In the genomic region with DNA sequence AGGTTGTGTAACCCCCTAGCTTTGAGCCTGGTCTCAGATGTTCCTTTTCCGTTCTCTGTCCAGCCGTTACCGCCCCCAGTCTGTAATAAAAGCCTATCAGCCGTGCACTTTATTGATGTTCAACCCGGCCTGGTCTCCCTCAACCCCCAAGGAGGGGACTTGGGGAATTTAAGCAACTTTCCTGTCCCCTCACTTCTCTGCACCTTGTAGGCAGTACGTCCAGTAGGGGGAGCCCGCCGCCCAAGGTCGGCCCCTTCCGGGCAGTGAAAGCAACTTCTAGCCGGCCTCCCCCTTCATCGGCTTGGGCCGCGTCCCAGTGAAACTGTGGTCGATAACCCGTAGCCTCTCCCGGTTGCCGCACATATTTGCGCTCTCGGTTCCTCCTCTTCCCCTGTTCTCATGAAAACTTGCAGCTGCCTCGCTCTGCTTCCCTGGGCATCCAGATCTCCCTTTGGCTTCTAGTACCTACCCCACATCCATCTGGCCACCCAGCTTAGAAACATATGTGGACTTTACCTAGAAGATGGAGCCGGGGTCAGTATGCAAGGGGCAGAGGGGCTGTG, we compare ENCODE assay signal across 8 cellular contexts. TPM values are rescaled to one million over a fixed set of nuclear protein-coding genes. Genes with fewer than 3 reads are reported as not detected.
A peak's percentile ranks its signal among the peaks of the same experiment; 100 is the strongest.
DNase-seq lines count a peak whose midpoint lies in the region; ATAC-seq and TF ChIP-seq lines count a peak whose summit lies in the region.

No MANE protein-coding gene starts in this region.

- DNase-seq in AG08395 (ENCODE audit: low spot score) (peak; percentile 86), GM19238 (ENCODE audit: insufficient read length, low spot score) (peak; percentile 72), Karpas-422 (peak; percentile 93), fibroblast of lung (ENCODE audit: low read depth in 2 of 2) (peak; percentile 81 to 83)
- peak; percentile 76 for DNase-seq in activated T-helper 1 cell treated with anti-CD3 and anti-CD28 coated beads, Interleukin-12 subunit alpha, Interleukin-12 subunit beta, Interleukin-2, Interleukin-4 antibody, amounts not matched to agents 30 ng/mL and 10 ng/mL and 1 ng/mL, durations not matched to agents 14 hours and 24 hours and 36 hours (ENCODE audit: low spot score)
- peak; percentile 92 for DNase-seq in natural killer cell treated with Interleukin-12 subunit alpha and Interleukin-12 subunit beta and Interleukin-15 and Interleukin-18, amount 100 ng/mL, for 72 hours (ENCODE audit: low spot score)
- DNase-seq in stimulated activated effector memory CD8-positive, alpha-beta T cell treated with anti-CD3 and anti-CD28 coated beads, Interleukin-12 subunit alpha, Interleukin-12 subunit beta, amount 100 ng/mL, for 72 hours (ENCODE audit: low spot score in 2 of 2) = peak; percentile 83 to 91

- peaks cover 31% of the 10 kb centered on the region for H3K36me3 Mint-ChIP-seq in activated T-helper 1 cell treated with anti-CD3 and anti-CD28 coated beads, Interleukin-12 subunit alpha, Interleukin-12 subunit beta, Interleukin-2, Interleukin-4 antibody, amounts not matched to agents 30 ng/mL and 10 ng/mL and 1 ng/mL, durations not matched to agents 14 hours and 24 hours and 36 hours (ENCODE audit: low read depth)
- peaks cover 4% of the 10 kb centered on the region for H3K36me3 Mint-ChIP-seq in natural killer cell treated with Interleukin-12 subunit alpha and Interleukin-12 subunit beta and Interleukin-15 and Interleukin-18, amount 100 ng/mL, for 72 hours
- H3K36me3 Mint-ChIP-seq in stimulated activated effector memory CD8-positive, alpha-beta T cell treated with anti-CD3 and anti-CD28 coated beads, Interleukin-12 subunit alpha, Interleukin-12 subunit beta, amount 100 ng/mL, for 72 hours = peaks cover 52% of the 10 kb centered on the region

- H3K9ac ChIP-seq in Karpas-422 (ENCODE audit: low read length) (peak overlapping the region; percentile 84), fibroblast of lung (ENCODE audit: insufficient read depth, low read length) (peak overlapping the region; percentile 41)

- H2AFZ ChIP-seq in Karpas-422 (ENCODE audit: low read length) (no peak overlapping the region), fibroblast of lung (ENCODE audit: low read length) (peak overlapping the region; percentile 91)

- H3K9me2 ChIP-seq in Karpas-422 (replicated peaks; ENCODE audit: insufficient read depth, low read length) = no peaks in the 10 kb centered on the region

- H3K27ac ChIP-seq in Karpas-422 (ENCODE audit: low read length) (peak overlapping the region; percentile 95), fibroblast of lung (ENCODE audit: insufficient read depth, low read length) (peak overlapping the region; percentile 39)

- no peaks in the 10 kb centered on the region; the same call in 1 of the 2 replicates for H3K36me3 ChIP-seq in Karpas-422 (ENCODE audit: insufficient read depth, low read length)
- H3K36me3 ChIP-seq in fibroblast of lung (ENCODE audit: control insufficient read depth, insufficient read depth, low read length) = peaks cover 6% of the 10 kb centered on the region

- H4K20me1 ChIP-seq in Karpas-422 (ENCODE audit: insufficient read depth, low read depth, low read length) = no peaks in the 10 kb centered on the region
- no peaks in the 10 kb centered on the region for H4K20me1 ChIP-seq in fibroblast of lung (ENCODE audit: control insufficient read depth, extremely low read depth, insufficient read depth, low read length)

- intact Hi-C loops in activated T-helper 1 cell treated with anti-CD3 and anti-CD28 coated beads, Interleukin-12 subunit alpha, Interleukin-12 subunit beta, Interleukin-2, Interleukin-4 antibody, amounts not matched to agents 30 ng/mL and 10 ng/mL and 1 ng/mL, durations not matched to agents 14 hours and 24 hours and 36 hours (cut with micrococcal nuclease) = loop anchor here (1.0 to 2.0 kb wide), 4 partner anchors 8 to 125 kb away; partner anchors contain the start of gene PNPO

- H3K79me2 ChIP-seq in Karpas-422 (ENCODE audit: low read length) = no peaks in the 10 kb centered on the region
- H3K79me2 ChIP-seq in fibroblast of lung (ENCODE audit: control insufficient read depth, insufficient read depth, low read length) = no peaks in the 10 kb centered on the region

- peak overlapping the region; percentile 76 for H3K27ac Mint-ChIP-seq in activated T-helper 1 cell treated with anti-CD3 and anti-CD28 coated beads, Interleukin-12 subunit alpha, Interleukin-12 subunit beta, Interleukin-2, Interleukin-4 antibody, amounts not matched to agents 30 ng/mL and 10 ng/mL and 1 ng/mL, durations not matched to agents 14 hours and 24 hours and 36 hours
- peak overlapping the region; percentile 38 to 72 for H3K27ac Mint-ChIP-seq in natural killer cell treated with Interleukin-12 subunit alpha and Interleukin-12 subunit beta and Interleukin-15 and Interleukin-18, amount 100 ng/mL, for 72 hours
- H3K27ac Mint-ChIP-seq in stimulated activated effector memory CD8-positive, alpha-beta T cell treated with anti-CD3 and anti-CD28 coated beads, Interleukin-12 subunit alpha, Interleukin-12 subunit beta, amount 100 ng/mL, for 72 hours = peak overlapping the region; percentile 63

- peak; percentile 83 to 87 for ATAC-seq in natural killer cell treated with Interleukin-12 subunit alpha and Interleukin-12 subunit beta and Interleukin-15 and Interleukin-18, amount 100 ng/mL, for 72 hours
- peak; percentile 78 for ATAC-seq in stimulated activated effector memory CD8-positive, alpha-beta T cell treated with anti-CD3 and anti-CD28 coated beads, Interleukin-12 subunit alpha, Interleukin-12 subunit beta, amount 100 ng/mL, for 72 hours

- H3K27me3 ChIP-seq in Karpas-422 (ENCODE audit: low read length) = no peaks in the 10 kb centered on the region
- no peaks in the 10 kb centered on the region for H3K27me3 ChIP-seq in fibroblast of lung (ENCODE audit: control insufficient read depth, insufficient read depth, low read length)

- H3K9me3 ChIP-seq in Karpas-422 (ENCODE audit: low read length) = no peaks in the 10 kb centered on the region
- H3K9me3 ChIP-seq in fibroblast of lung (ENCODE audit: control insufficient read depth, insufficient read depth, low read depth, low read length) = no peaks in the 10 kb centered on the region

- H3K4me1 Mint-ChIP-seq in activated T-helper 1 cell treated with anti-CD3 and anti-CD28 coated beads, Interleukin-12 subunit alpha, Interleukin-12 subunit beta, Interleukin-2, Interleukin-4 antibody, amounts not matched to agents 30 ng/mL and 10 ng/mL and 1 ng/mL, durations not matched to agents 14 hours and 24 hours and 36 hours (ENCODE audit: low read depth) = peaks cover 41% of the 10 kb centered on the region
- peaks cover 20 to 22% of the 10 kb centered on the region in 2 donors for H3K4me1 Mint-ChIP-seq in natural killer cell treated with Interleukin-12 subunit alpha and Interleukin-12 subunit beta and Interleukin-15 and Interleukin-18, amount 100 ng/mL, for 72 hours (ENCODE audit: low read depth in 2 of 2)
- peaks cover 37% of the 10 kb centered on the region for H3K4me1 Mint-ChIP-seq in stimulated activated effector memory CD8-positive, alpha-beta T cell treated with anti-CD3 and anti-CD28 coated beads, Interleukin-12 subunit alpha, Interleukin-12 subunit beta, amount 100 ng/mL, for 72 hours

- peak overlapping the region; percentile 70 for H3K4me3 Mint-ChIP-seq in activated T-helper 1 cell treated with anti-CD3 and anti-CD28 coated beads, Interleukin-12 subunit alpha, Interleukin-12 subunit beta, Interleukin-2, Interleukin-4 antibody, amounts not matched to agents 30 ng/mL and 10 ng/mL and 1 ng/mL, durations not matched to agents 14 hours and 24 hours and 36 hours
- peak overlapping the region; percentile 32 for H3K4me3 Mint-ChIP-seq in natural killer cell treated with Interleukin-12 subunit alpha and Interleukin-12 subunit beta and Interleukin-15 and Interleukin-18, amount 100 ng/mL, for 72 hours
- H3K4me3 Mint-ChIP-seq in stimulated activated effector memory CD8-positive, alpha-beta T cell treated with anti-CD3 and anti-CD28 coated beads, Interleukin-12 subunit alpha, Interleukin-12 subunit beta, amount 100 ng/mL, for 72 hours = peak overlapping the region; percentile 49

- H3K4me3 ChIP-seq in Karpas-422 (ENCODE audit: low read length) = peak overlapping the region; percentile 66
- peak overlapping the region in 3 of 4 experiments; percentile 17 to 47 (median 33) for H3K4me3 ChIP-seq in fibroblast of lung (replicated peaks in 1 of 4; ENCODE audit: control extremely low read depth in 1 of 4, insufficient read depth in 1 of 4, low read depth in 3 of 4, low read length in 4 of 4)

- peaks cover 60% of the 10 kb centered on the region for H3K4me1 ChIP-seq in Karpas-422 (ENCODE audit: low read length)
- H3K4me1 ChIP-seq in fibroblast of lung (ENCODE audit: control insufficient read depth, extremely low read depth, insufficient read depth, low read length) = peaks cover 7% of the 10 kb centered on the region

- H3K4me2 ChIP-seq in Karpas-422 (ENCODE audit: low read depth, low read length, poor library complexity, severe bottlenecking) (peak overlapping the region; percentile 92), fibroblast of lung (ENCODE audit: extremely low read depth, insufficient read depth, low read length) (peak overlapping the region; percentile 87)

- peak; percentile 78 to 87 for TF ChIP-seq CTCF in fibroblast of lung (conservative IDR thresholded peaks at IDR 0.05 in 1 of 2, IDR thresholded peaks at IDR 0.05 in 1 of 2; ENCODE audit: low read depth in 1 of 2, low read length in 2 of 2)

- no peaks in the 10 kb centered on the region for H3K9me3 Mint-ChIP-seq in activated T-helper 1 cell treated with anti-CD3 and anti-CD28 coated beads, Interleukin-12 subunit alpha, Interleukin-12 subunit beta, Interleukin-2, Interleukin-4 antibody, amounts not matched to agents 30 ng/mL and 10 ng/mL and 1 ng/mL, durations not matched to agents 14 hours and 24 hours and 36 hours
- H3K9me3 Mint-ChIP-seq in natural killer cell treated with Interleukin-12 subunit alpha and Interleukin-12 subunit beta and Interleukin-15 and Interleukin-18, amount 100 ng/mL, for 72 hours = no peaks in the 10 kb centered on the region
- no peaks in the 10 kb centered on the region for H3K9me3 Mint-ChIP-seq in stimulated activated effector memory CD8-positive, alpha-beta T cell treated with anti-CD3 and anti-CD28 coated beads, Interleukin-12 subunit alpha, Interleukin-12 subunit beta, amount 100 ng/mL, for 72 hours

- H3K27me3 Mint-ChIP-seq in activated T-helper 1 cell treated with anti-CD3 and anti-CD28 coated beads, Interleukin-12 subunit alpha, Interleukin-12 subunit beta, Interleukin-2, Interleukin-4 antibody, amounts not matched to agents 30 ng/mL and 10 ng/mL and 1 ng/mL, durations not matched to agents 14 hours and 24 hours and 36 hours (ENCODE audit: insufficient read depth) = no peaks in the 10 kb centered on the region
- no peaks in the 10 kb centered on the region for H3K27me3 Mint-ChIP-seq in natural killer cell treated with Interleukin-12 subunit alpha and Interleukin-12 subunit beta and Interleukin-15 and Interleukin-18, amount 100 ng/mL, for 72 hours

RNA-seq across cellular contexts. Expression of gene PNPO, which starts 7.9 kb away (rescaled TPM):
- total RNA-seq in Karpas-422 (2014; rRNA removed; shearing (Covaris generic); ENCODE audit: low replicate concordance) = 26.8 and 32.0 TPM in 2 replicates
- 18.8 TPM for polyA plus RNA-seq in PFSK-1 (2012; ENCODE audit: insufficient read length, low read depth)
- 58.8 and 60.7 TPM in 2 replicates for total RNA-seq in activated T-helper 1 cell treated with anti-CD3 and anti-CD28 coated beads, Interleukin-12 subunit alpha, Interleukin-12 subunit beta, Interleukin-2, Interleukin-4 antibody, amounts not matched to agents 30 ng/mL and 10 ng/mL and 1 ng/mL, durations not matched to agents 14 hours and 24 hours and 36 hours
- total RNA-seq in fibroblast of lung = 16.2 and 26.6 TPM in 2 replicates
- polyA plus RNA-seq in fibroblast of lung = 25.7 and 38.6 TPM in 2 replicates
- polyA plus RNA-seq in fibroblast of lung (2012) = 10.3 and 18.9 TPM in 2 replicates
- 28.6 and 55.1 TPM in 2 replicates for polyA minus RNA-seq in fibroblast of lung (ENCODE audit: low replicate concordance)
- 10 to 100 TPM; 21.5 to 39.9 TPM for total RNA-seq in natural killer cell treated with Interleukin-12 subunit alpha and Interleukin-12 subunit beta and Interleukin-15 and Interleukin-18, amount 100 ng/mL, for 72 hours

RNA-seq across cellular contexts. Expression of gene PRR15L, which starts 8.4 kb away (rescaled TPM):
- 0.97 and 2.7 TPM in 2 replicates for total RNA-seq in Karpas-422 (2014; rRNA removed; shearing (Covaris generic); ENCODE audit: low replicate concordance)
- not detected for polyA plus RNA-seq in PFSK-1 (2012; ENCODE audit: insufficient read length, low read depth)
- not detected in 2 replicates for total RNA-seq in activated T-helper 1 cell treated with anti-CD3 and anti-CD28 coated beads, Interleukin-12 subunit alpha, Interleukin-12 subunit beta, Interleukin-2, Interleukin-4 antibody, amounts not matched to agents 30 ng/mL and 10 ng/mL and 1 ng/mL, durations not matched to agents 14 hours and 24 hours and 36 hours
- total RNA-seq in fibroblast of lung = not detected in 2 replicates
- not detected in 2 replicates for polyA plus RNA-seq in fibroblast of lung
- polyA plus RNA-seq in fibroblast of lung (2012) = 0.07 TPM in 1 of 2 replicates, not detected in the other
- polyA minus RNA-seq in fibroblast of lung (ENCODE audit: low replicate concordance) = not detected in 2 replicates
- total RNA-seq in natural killer cell treated with Interleukin-12 subunit alpha and Interleukin-12 subunit beta and Interleukin-15 and Interleukin-18, amount 100 ng/mL, for 72 hours = not detected

RNA-seq across cellular contexts. Expression of gene CDK5RAP3, which starts 21.6 kb away (rescaled TPM):
- total RNA-seq in Karpas-422 (2014; rRNA removed; shearing (Covaris generic); ENCODE audit: low replicate concordance) = 213 and 402 TPM in 2 replicates
- polyA plus RNA-seq in PFSK-1 (2012; ENCODE audit: insufficient read length, low read depth) = 122 TPM
- total RNA-seq in activated T-helper 1 cell treated with anti-CD3 and anti-CD28 coated beads, Interleukin-12 subunit alpha, Interleukin-12 subunit beta, Interleukin-2, Interleukin-4 antibody, amounts not matched to agents 30 ng/mL and 10 ng/mL and 1 ng/mL, durations not matched to agents 14 hours and 24 hours and 36 hours = 190 and 200 TPM in 2 replicates
- 72.2 and 118 TPM in 2 replicates for total RNA-seq in fibroblast of lung
- 57.1 and 58.1 TPM in 2 replicates for polyA plus RNA-seq in fibroblast of lung
- 76.4 and 78.4 TPM in 2 replicates for polyA plus RNA-seq in fibroblast of lung (2012)
- polyA minus RNA-seq in fibroblast of lung (ENCODE audit: low replicate concordance) = 22.1 and 73.3 TPM in 2 replicates
- 100 to 1,000 TPM; 150 to 278 TPM for total RNA-seq in natural killer cell treated with Interleukin-12 subunit alpha and Interleukin-12 subunit beta and Interleukin-15 and Interleukin-18, amount 100 ng/mL, for 72 hours

RNA-seq across cellular contexts. Expression of gene SP2, which starts 53.2 kb away (rescaled TPM):
- total RNA-seq in Karpas-422 (2014; rRNA removed; shearing (Covaris generic); ENCODE audit: low replicate concordance) = 3.6 and 4.4 TPM in 2 replicates
- 29.4 TPM for polyA plus RNA-seq in PFSK-1 (2012; ENCODE audit: insufficient read length, low read depth)
- 24.0 and 26.3 TPM in 2 replicates for total RNA-seq in activated T-helper 1 cell treated with anti-CD3 and anti-CD28 coated beads, Interleukin-12 subunit alpha, Interleukin-12 subunit beta, Interleukin-2, Interleukin-4 antibody, amounts not matched to agents 30 ng/mL and 10 ng/mL and 1 ng/mL, durations not matched to agents 14 hours and 24 hours and 36 hours
- 0.26 and 1.5 TPM in 2 replicates for total RNA-seq in fibroblast of lung
- polyA plus RNA-seq in fibroblast of lung = 2.6 and 5.3 TPM in 2 replicates
- 10.3 and 14.4 TPM in 2 replicates for polyA plus RNA-seq in fibroblast of lung (2012)
- polyA minus RNA-seq in fibroblast of lung (ENCODE audit: low replicate concordance) = 10.4 and 31.4 TPM in 2 replicates
- total RNA-seq in natural killer cell treated with Interleukin-12 subunit alpha and Interleukin-12 subunit beta and Interleukin-15 and Interleukin-18, amount 100 ng/mL, for 72 hours = 10 to 100 TPM; 22.0 to 25.8 TPM

Comparison
In these comparisons a context has a peak if more than half of its experiments do, and no peak if none do; other contexts are left out.
1. Peak in every context shown above with its lines: DNase-seq, ATAC-seq, H3K4me3 ChIP-seq and H3K27ac ChIP-seq.